In genomic region chr3:148477375-148477774, GRCh38 we compare ENCODE assay signal across 6 cellular contexts.
"Had no signal": no experiment of that assay in that cellular context is flagged by ENCODE, and none has a peak within 500 bp of the region (broad histone marks: within the 10 kb centered on the region; RNA-seq: fewer than 3 reads in every experiment).

No MANE protein-coding gene starts in this region.

- DNase-seq: IMR-90, KBM-7, KG1 had no signal

- ATAC-seq: K562 had no signal

- H3K4me3 ChIP-seq: K562 had no signal

- H3K27ac ChIP-seq: HL-60 had no signal

- FAIRE-seq: HTR-8/SVneo, K562 had no signal
